Comparison of ENCODE assay signal across 8 cellular contexts in genomic region chr19:4768934-4769777, GRCh38. TPM values are rescaled to one million over a fixed set of nuclear protein-coding genes. Genes with fewer than 3 reads are reported as not detected.
DNase-seq lines count a peak whose midpoint lies in the region; ATAC-seq, FAIRE-seq and TF ChIP-seq lines count a peak whose summit lies in the region.

No MANE protein-coding gene starts in this region.

- no peaks in the 10 kb centered on the region for H3K4me1 ChIP-seq in suprapubic skin

- TF ChIP-seq EP300 in suprapubic skin (IDR thresholded peaks at IDR 0.05): no peak

- no peaks in the 10 kb centered on the region for H3K36me3 ChIP-seq in suprapubic skin

- H3K27ac ChIP-seq in suprapubic skin: no peak overlapping the region

- no peaks in the 10 kb centered on the region for H3K9me3 ChIP-seq in suprapubic skin

- TF ChIP-seq POLR2A in suprapubic skin (IDR thresholded peaks at IDR 0.05): no peak

- H3K27me3 ChIP-seq in suprapubic skin: peaks cover 7% of the 10 kb centered on the region

- WGBS in suprapubic skin: 7% methylated on average over 35 of the region's 37 CpGs

- FAIRE-seq in D721Med (lab: Jason Lieb, UNC): no peak

- DNase-seq in D721Med (ENCODE audit: insufficient read length, low spot score): peak; percentile 88
- peak; percentile 88 for DNase-seq in LoVo (ENCODE audit: low spot score)
- peak; percentile 94 for DNase-seq in RPMI8226
- DNase-seq in activated naive CD4-positive, alpha-beta T cell treated with Interleukin-2 at 50 U/mL for 16 hours: peak; percentile 73
- DNase-seq in glomerular endothelial cell (ENCODE audit: extremely low read depth, low read depth, low spot score): peak; percentile 34
- peak; percentile 63 for DNase-seq in omental fat pad (ENCODE audit: low spot score)
- DNase-seq in suprapubic skin (ENCODE audit: low spot score in 2 of 2): peak; percentile 85 to 86

- ATAC-seq in omental fat pad (ENCODE audit: low FRiP score): peak; percentile 77
- ATAC-seq in GM18502 (IDR thresholded peaks at IDR 0.05; ENCODE audit: poor library complexity, unreplicated experiment): no peak

- no peak for TF ChIP-seq CTCF in D721Med (IDR thresholded peaks at IDR 0.05; ENCODE audit: insufficient read depth, missing control alignments)
- TF ChIP-seq CTCF in omental fat pad (IDR thresholded peaks at IDR 0.05): no peak
- TF ChIP-seq CTCF in suprapubic skin (IDR thresholded peaks at IDR 0.05): no peak

- no peak overlapping the region for H3K4me3 ChIP-seq in suprapubic skin

RNA-seq across cellular contexts. Expression of gene FEM1A, which starts 22.4 kb away (rescaled TPM):
- total RNA-seq in glomerular endothelial cell: 13.4 and 16.5 TPM in 2 replicates
- total RNA-seq in omental fat pad: 10 to 100 TPM; 11.8 to 22.1 (median 13.9) TPM
- 10 to 100 TPM; 29.6 to 51.8 (median 41.1) TPM for total RNA-seq in suprapubic skin

RNA-seq across cellular contexts. Expression of gene DPP9, which starts 45.5 kb away (rescaled TPM):
- 118 and 128 TPM in 2 replicates for total RNA-seq in glomerular endothelial cell
- 10 to 100 TPM; 25.3 to 42.9 (median 41.0) TPM for total RNA-seq in omental fat pad
- 100 to 1,000 TPM in 2 of 4 donors, 10 to 100 TPM in 2; 51.2 to 126 (median 84.1) TPM for total RNA-seq in suprapubic skin

Comparison
In these comparisons a context has a peak if more than half of its experiments do, and no peak if none do; other contexts are left out.
1. DNase-seq: peak in every context shown above with its lines; median percentile 94 in RPMI8226; 88 in D721Med; 88 in LoVo; 86 in suprapubic skin; 73 in activated naive CD4-positive, alpha-beta T cell treated with Interleukin-2 at 50 U/mL for 16 hours; 63 in omental fat pad; 34 in glomerular endothelial cell.